In genomic region chr19:42066075-42066754, GRCh38 we compare ENCODE assay signal across 1 cellular context.
A peak's percentile ranks its signal among the peaks of the same experiment; 100 is the strongest.
TF ChIP-seq lines count a peak whose summit lies in the region.

No MANE protein-coding gene starts in this region.

TF ChIP-seq in H1, 55 proteins besides CTCF, POLR2A, EP300 and RAD21:
- no peak for TF ChIP-seq SIRT6 (IDR thresholded peaks at IDR 0.05; ENCODE audit: low read length)
- peak; percentile 92 for TF ChIP-seq RFX5 (IDR thresholded peaks at IDR 0.05; ENCODE audit: borderline replicate concordance, low read depth, low read length)
